Comparison of ENCODE assay signal across 2 cellular contexts in genomic region chr19:35807633-35808032, GRCh38.
TF ChIP-seq lines count a peak whose summit lies in the region.

No MANE protein-coding gene starts in this region.

TF ChIP-seq in HEK293, 187 proteins besides CTCF, POLR2A, EP300 and RAD21:
- no peak for TF ChIP-seq YY2 (tag by site-specific recombination; IDR thresholded peaks at IDR 0.05)
- no peak for TF ChIP-seq KLF1 (tag by site-specific recombination; IDR thresholded peaks at IDR 0.05)
- TF ChIP-seq ZNF121 (tag by site-specific recombination; IDR thresholded peaks at IDR 0.05): peak; percentile 98
- no peak for TF ChIP-seq ZNF501 (tag by site-specific recombination; IDR thresholded peaks at IDR 0.05)

TF ChIP-seq in K562, 482 proteins besides CTCF, POLR2A, EP300 and RAD21:
- peak; percentile 79 for TF ChIP-seq ZNF121 (CRISPR knock-in tag; conservative IDR thresholded peaks at IDR 0.05)
- TF ChIP-seq USF1 (CRISPR knock-in tag; IDR thresholded peaks at IDR 0.05): no peak
